Comparison of ENCODE assay signal across 9 cellular contexts in genomic region chr12:65156366-65156831, GRCh38. TPM values are rescaled to one million over a fixed set of nuclear protein-coding genes. Genes with fewer than 3 reads are reported as not detected.
DNase-seq lines count a peak whose midpoint lies in the region; ATAC-seq and TF ChIP-seq lines count a peak whose summit lies in the region.
"Had no signal": no experiment of that assay in that cellular context is flagged by ENCODE, and none has a peak within 500 bp of the region (broad histone marks: within the 10 kb centered on the region; RNA-seq: fewer than 3 reads in every experiment).

No MANE protein-coding gene starts in this region.

- CTCF ChIA-PET in T-cell (lab: Charles Lee) = interaction anchor here (0.8 to 1.5 kb wide), 3 partner anchors 12 to 76 kb away, joined by 4 to 15 read pairs (median 6); partner anchors contain the start of gene LEMD3 (in 1 of the 2)

- TF ChIP-seq CTCF in neutrophil (IDR thresholded peaks at IDR 0.05) = no peak
- TF ChIP-seq CTCF in vagina (IDR thresholded peaks at IDR 0.05) = no peak

- H3K9me3 ChIP-seq in neutrophil = no peaks in the 10 kb centered on the region
- H3K9me3 ChIP-seq in vagina = no peaks in the 10 kb centered on the region

- H3K36me3 ChIP-seq in ACC112 (ENCODE audit: insufficient read depth, low read length) = no peaks in the 10 kb centered on the region
- H3K36me3 ChIP-seq in neutrophil = no peaks in the 10 kb centered on the region
- no peaks in the 10 kb centered on the region for H3K36me3 ChIP-seq in vagina

- no peaks in the 10 kb centered on the region for H3K79me2 ChIP-seq in ACC112 (ENCODE audit: control insufficient read depth, insufficient read depth, low read length, unreplicated experiment)
- H3K79me2 ChIP-seq: parathyroid adenoma had no signal

- no peaks in the 10 kb centered on the region for H3K36me3 Mint-ChIP-seq in T-cell

- DNase-seq in T-cell (peak in 1 of 34 experiments; percentile 15), mucosa of gallbladder (ENCODE audit: low spot score) (no peak), T1000 (lab: John Stamatoyannopoulos, UW) (no peak), vagina (ENCODE audit: extremely low spot score in 2 of 2) (no peak)

- POLR2A ChIA-PET in T-cell (lab: Charles Lee) = interaction anchor here in 1 of 2 donors (2.0 kb wide), 1 partner anchor 12 kb away, joined by 20 read pairs; the partner anchor contains the start of gene LEMD3

- peak overlapping the region; percentile 83 for H2AFZ ChIP-seq in ACC112 (ENCODE audit: low read length, unreplicated experiment)
- H2AFZ ChIP-seq: parathyroid adenoma had no signal

- H3K27me3 Mint-ChIP-seq in T-cell = peaks cover 19% of the 10 kb centered on the region in 2 donors

- H3K27ac ChIP-seq in ACC112 (ENCODE audit: low read depth, low read length) (0 out of 2 replicates have a peak overlapping the region, but pooled peaks have one; percentile 5), neutrophil (peak overlapping the region; percentile 87), vagina (no peak overlapping the region)
- H3K27ac ChIP-seq: parathyroid adenoma had no signal

- no peaks in the 10 kb centered on the region for H3K9me3 Mint-ChIP-seq in T-cell

- ATAC-seq in HG03064 (IDR thresholded peaks at IDR 0.05; ENCODE audit: low read depth, unreplicated experiment) (peak; percentile 96), T-cell (replicated peaks in 1 of 4) (peak; percentile 52 to 70 (median 65))

- H3K4me1 ChIP-seq in ACC112 (ENCODE audit: control insufficient read depth, insufficient read depth, low read length, unreplicated experiment) = peaks cover 8% of the 10 kb centered on the region
- H3K4me1 ChIP-seq in neutrophil (ENCODE audit: control insufficient read depth in 1 of 2, insufficient read depth in 1 of 2, low read depth in 1 of 2, low read length in 1 of 2) = peaks cover 21 to 30% of the 10 kb centered on the region in 2 experiments
- H3K4me1 ChIP-seq in vagina = no peaks in the 10 kb centered on the region
- H3K4me1 ChIP-seq: parathyroid adenoma had no signal

- intact Hi-C loops in vagina (cut with DNase I) = no loop called here

- in situ Hi-C loops in GM18951 (cut with MboI; ENCODE audit: low sequenced_read_pairs, unreplicated experiment) = no loop called here

- peaks cover 9 to 16% (median 10%) of the 10 kb centered on the region in 3 donors for H3K4me1 Mint-ChIP-seq in T-cell

- H3K4me3 Mint-ChIP-seq in T-cell = peak overlapping the region; percentile 1 to 42 (median 5)

- H3K4me3 ChIP-seq in ACC112 (ENCODE audit: low read depth, low read length) = no peak overlapping the region
- H3K4me3 ChIP-seq in neutrophil (ENCODE audit: low read depth in 1 of 2, low read length in 1 of 2) = peak overlapping the region; percentile 41 to 47
- no peak overlapping the region for H3K4me3 ChIP-seq in vagina

- TF ChIP-seq POLR2A in GM18951 (IDR thresholded peaks at IDR 0.05; ENCODE audit: extremely low read depth, insufficient read depth, insufficient read length) (peak; percentile 4), vagina (IDR thresholded peaks at IDR 0.05) (no peak)

- peak overlapping the region; percentile 80 to 83 for H3K27ac Mint-ChIP-seq in T-cell

- H3K27me3 ChIP-seq in ACC112 (ENCODE audit: insufficient read depth, low read length) = peaks cover 9% of the 10 kb centered on the region
- H3K27me3 ChIP-seq in neutrophil = no peaks in the 10 kb centered on the region
- no peaks in the 10 kb centered on the region for H3K27me3 ChIP-seq in vagina

RNA-seq across cellular contexts. Expression of gene LEMD3, which starts 13.0 kb away (rescaled TPM):
- total RNA-seq in T-cell (10 to 100 TPM; 57.0 to 62.9 (median 58.2) TPM), mucosa of gallbladder (27.7 TPM), vagina (35.8 TPM)

RNA-seq across cellular contexts. Expression of gene WIF1, which starts 35.3 kb away (rescaled TPM):
- not detected for total RNA-seq in T-cell
- 0.81 TPM for total RNA-seq in mucosa of gallbladder
- 27.3 TPM for total RNA-seq in vagina

Comparison
In these comparisons a context has a peak if more than half of its experiments do, and no peak if none do; other contexts are left out.
1. H3K4me3 ChIP-seq: peak in neutrophil (2 of 2); none in ACC112 (single experiment) and vagina (0 of 2).
2. RNA of gene WIF1, which starts 35.3 kb away (total RNA-seq): 27.3 TPM in vagina (single experiment); 0.81 TPM in mucosa of gallbladder (single experiment) and not detected in T-cell; every median in the first group is over 10 times any median in the second.